11 cellular contexts compared by ENCODE assay signal in genomic region chr9:69050936-69051335, GRCh38. TPM values are rescaled to one million over a fixed set of nuclear protein-coding genes. Genes with fewer than 3 reads are reported as not detected.
"Had no signal": no experiment of that assay in that cellular context is flagged by ENCODE, and none has a peak within 500 bp of the region (broad histone marks: within the 10 kb centered on the region; RNA-seq: fewer than 3 reads in every experiment).

No MANE protein-coding gene starts in this region.

RNA-seq across cellular contexts. Expression of gene PRKACG, which starts 37.0 kb away (rescaled TPM):
- total RNA-seq: OCI-LY7, PC-3, PC-9, Peyer's patch, Right ventricle myocardium inferior, Right ventricle myocardium superior, RPMI7951, SJCRH30, SJSA1, SK-MEL-5 had no signal
- polyA plus RNA-seq: SK-N-SH had no signal
